26 cellular contexts compared by ENCODE assay signal in the genomic region with DNA sequence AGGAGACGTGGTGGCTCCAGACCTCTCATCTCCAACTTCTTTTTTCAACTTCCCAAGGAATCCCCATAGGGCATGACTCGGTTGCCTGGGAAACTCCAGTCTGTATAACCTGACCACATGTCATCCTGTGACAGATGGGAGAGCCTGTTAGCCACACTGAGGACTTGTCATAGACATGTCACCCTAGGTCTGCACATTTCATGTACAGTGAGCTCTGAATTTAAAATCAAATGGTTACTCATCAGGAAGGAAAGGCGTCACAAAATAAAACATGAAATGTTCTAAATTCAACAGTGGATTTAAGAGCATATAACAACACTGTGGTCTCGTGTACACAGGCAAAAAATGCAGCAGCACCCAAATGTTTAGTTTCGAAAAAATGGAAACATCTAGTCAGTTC. TPM values are rescaled to one million over a fixed set of nuclear protein-coding genes. Genes with fewer than 3 reads are reported as not detected.
DNase-seq lines count a peak whose midpoint lies in the region; FAIRE-seq and TF ChIP-seq lines count a peak whose summit lies in the region.
"Had no signal": no experiment of that assay in that cellular context is flagged by ENCODE, and none has a peak within 500 bp of the region (broad histone marks: within the 10 kb centered on the region; RNA-seq: fewer than 3 reads in every experiment).

No MANE protein-coding gene starts in this region.

- H3K36me3 Mint-ChIP-seq in glutamatergic neuron (ENCODE audit: unreplicated experiment), result no peaks in the 10 kb centered on the region
- H3K36me3 Mint-ChIP-seq in activated naive CD4-positive, alpha-beta T cell treated with anti-CD3 and anti-CD28 coated beads, Interleukin-2, amount 10 ng/mL, durations not matched to agents 7 days and 5 days, result no peaks in the 10 kb centered on the region
- H3K36me3 Mint-ChIP-seq: T-cell had no signal

- no peak for FAIRE-seq in frontal cortex (lab: Jason Lieb, UNC)
- FAIRE-seq: A549, colon, GM12891, HTR-8/SVneo, kidney had no signal

- peak overlapping the region; percentile 72 for H3K4me3 Mint-ChIP-seq in glutamatergic neuron (ENCODE audit: unreplicated experiment)
- no peak overlapping the region for H3K4me3 Mint-ChIP-seq in activated naive CD4-positive, alpha-beta T cell treated with anti-CD3 and anti-CD28 coated beads, Interleukin-2, amount 10 ng/mL, durations not matched to agents 7 days and 5 days
- H3K4me3 Mint-ChIP-seq: activated CD8-positive, alpha-beta T cell treated with anti-CD3 and anti-CD28 coated beads for 36 hours; H9; neural crest cell; T-cell had no signal

- no peak for TF ChIP-seq CTCF in glutamatergic neuron (IDR thresholded peaks at IDR 0.05; ENCODE audit: partially characterized antibody, unreplicated experiment)

- H3K4me1 Mint-ChIP-seq in glutamatergic neuron (ENCODE audit: low read depth, unreplicated experiment), result peaks cover 26% of the 10 kb centered on the region
- H3K4me1 Mint-ChIP-seq in activated naive CD4-positive, alpha-beta T cell treated with anti-CD3 and anti-CD28 coated beads, Interleukin-2, amount 10 ng/mL, durations not matched to agents 7 days and 5 days, result no peaks in the 10 kb centered on the region
- H3K4me1 Mint-ChIP-seq: T-cell had no signal

- H3K9me3 Mint-ChIP-seq in glutamatergic neuron (ENCODE audit: unreplicated experiment), result peaks cover 6% of the 10 kb centered on the region
- no peaks in the 10 kb centered on the region for H3K9me3 Mint-ChIP-seq in activated naive CD4-positive, alpha-beta T cell treated with anti-CD3 and anti-CD28 coated beads, Interleukin-2, amount 10 ng/mL, durations not matched to agents 7 days and 5 days
- H3K9me3 Mint-ChIP-seq: activated CD8-positive, alpha-beta T cell treated with anti-CD3 and anti-CD28 coated beads for 36 hours; H9; T-cell had no signal

- peak overlapping the region; percentile 95 for H3K27ac Mint-ChIP-seq in glutamatergic neuron (ENCODE audit: unreplicated experiment)
- no peak overlapping the region for H3K27ac Mint-ChIP-seq in activated naive CD4-positive, alpha-beta T cell treated with anti-CD3 and anti-CD28 coated beads, Interleukin-2, amount 10 ng/mL, durations not matched to agents 7 days and 5 days
- H3K27ac Mint-ChIP-seq: activated CD8-positive, alpha-beta T cell treated with anti-CD3 and anti-CD28 coated beads for 36 hours; H9; T-cell had no signal

- peak; percentile 44 for DNase-seq in NCI-H82 (lab: John Stamatoyannopoulos, UW)
- no peak for DNase-seq in NCI-H82 treated with DMSO at 0.1 percent for 48 hours (lab: John Stamatoyannopoulos, UW; ENCODE audit: unreplicated experiment)
- peak; percentile 54 for DNase-seq in astrocyte of the hippocampus (ENCODE audit: low read depth, low spot score)
- DNase-seq in glutamatergic neuron, result peak; percentile 64
- no peak for DNase-seq in activated naive CD4-positive, alpha-beta T cell treated with anti-CD3 and anti-CD28 coated beads, Interleukin-2, amount 10 ng/mL, durations not matched to agents 7 days and 5 days
- DNase-seq in iPS-NIHi11 (ENCODE audit: low spot score), result no peak
- no peak for DNase-seq in frontal cortex (ENCODE audit: low spot score in 2 of 2)
- no peak for DNase-seq in NCI-H526 (lab: John Stamatoyannopoulos, UW)
- DNase-seq: activated CD8-positive, alpha-beta T cell treated with anti-CD3 and anti-CD28 coated beads for 36 hours; activated gamma-delta T cell; DND-41; esophagus squamous epithelium; H9; KBM-7; kidney; lower lobe of right lung; NCI-H1436 treated with DMSO at 0.1 percent for 48 hours; NCI-H526 treated with DMSO at 0.1 percent for 48 hours; Right ventricle myocardium superior; T-cell had no signal

- CTCF ChIA-PET in activated naive CD4-positive, alpha-beta T cell treated with anti-CD3 and anti-CD28 coated beads, Interleukin-2, amount 10 ng/mL, durations not matched to agents 7 days and 5 days (lab: Charles Lee), result no interaction called here

- H3K27me3 Mint-ChIP-seq in glutamatergic neuron (ENCODE audit: unreplicated experiment), result peaks cover 2% of the 10 kb centered on the region
- peaks cover 3% of the 10 kb centered on the region for H3K27me3 Mint-ChIP-seq in activated naive CD4-positive, alpha-beta T cell treated with anti-CD3 and anti-CD28 coated beads, Interleukin-2, amount 10 ng/mL, durations not matched to agents 7 days and 5 days

RNA-seq across cellular contexts. Expression of a gene that starts 22.2 kb away (rescaled TPM):
- total RNA-seq in glutamatergic neuron (ENCODE audit: unreplicated experiment) (1.7 TPM), frontal cortex (0.82 TPM)
- total RNA-seq: activated CD8-positive, alpha-beta T cell treated with anti-CD3 and anti-CD28 coated beads for 36 hours; esophagus squamous epithelium; mucosa of gallbladder; Right ventricle myocardium superior; T-cell had no signal

Comparison
In these comparisons a context has a peak if more than half of its experiments do, and no peak if none do; other contexts are left out.
1. DNase-seq: peak in NCI-H82 (single experiment), astrocyte of the hippocampus (single experiment) and glutamatergic neuron (single experiment); none in NCI-H82 treated with DMSO at 0.1 percent for 48 hours (single experiment), activated naive CD4-positive, alpha-beta T cell treated with anti-CD3 and anti-CD28 coated beads, Interleukin-2, amount 10 ng/mL, durations not matched to agents 7 days and 5 days (single experiment), iPS-NIHi11 (single experiment), frontal cortex (0 of 2) and NCI-H526 (0 of 2).